In the genomic region with DNA sequence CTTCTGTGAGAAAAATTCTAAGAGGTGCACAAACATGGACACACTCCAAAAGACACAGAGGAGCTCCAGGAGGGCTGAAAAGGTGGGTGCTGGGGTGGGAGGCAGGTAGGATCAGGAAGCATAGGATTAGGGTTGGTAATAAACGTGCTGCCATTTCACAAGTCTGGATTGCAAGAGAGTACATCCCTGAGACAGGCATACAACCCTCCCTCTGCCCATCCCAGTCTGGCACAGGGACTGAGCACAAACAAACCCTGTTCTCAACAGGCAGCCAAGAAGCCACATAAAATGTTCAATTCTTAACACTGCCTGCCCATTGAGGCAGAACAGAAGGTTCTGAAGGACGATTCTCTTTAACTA, we compare ENCODE assay signal across 8 cellular contexts. TPM values are rescaled to one million over a fixed set of nuclear protein-coding genes. Genes with fewer than 3 reads are reported as not detected.
A peak's percentile ranks its signal among the peaks of the same experiment; 100 is the strongest.
DNase-seq lines count a peak whose midpoint lies in the region; ATAC-seq, FAIRE-seq and TF ChIP-seq lines count a peak whose summit lies in the region.

No MANE protein-coding gene starts in this region.

- TF ChIP-seq POLR2A in NB4 (IDR thresholded peaks at IDR 0.05; ENCODE audit: extremely low read depth, insufficient read length) (no peak), stomach (IDR thresholded peaks at IDR 0.05) (no peak)

- intact Hi-C loops in stomach (cut with DNase I; ENCODE audit: low total_unique reads) (no loop called here), kidney (cut with DNase I) (no loop called here)

- DNase-seq in CD4-positive, CD25-positive, alpha-beta regulatory T cell = no peak
- DNase-seq in NB4 (ENCODE audit: low read depth) = no peak
- DNase-seq in stomach = no peak
- no peak for DNase-seq in kidney
- DNase-seq in BE2C = no peak
- DNase-seq in HAP-1 (ENCODE audit: low spot score in 2 of 2) = no peak

- H3K9ac ChIP-seq in kidney (ENCODE audit: low read length in 2 of 2) = no peak overlapping the region

- peak overlapping the region; percentile 74 to 94 (median 87) for H3K27ac Mint-ChIP-seq in CD4-positive, CD25-positive, alpha-beta regulatory T cell

- FAIRE-seq in kidney (lab: Jason Lieb, UNC) = no peak

- no peaks in the 10 kb centered on the region for H3K27me3 Mint-ChIP-seq in CD4-positive, CD25-positive, alpha-beta regulatory T cell

- H3K36me3 Mint-ChIP-seq in CD4-positive, CD25-positive, alpha-beta regulatory T cell = no peaks in the 10 kb centered on the region

- no peak for TF ChIP-seq EP300 in stomach (IDR thresholded peaks at IDR 0.05)

- H3K4me3 Mint-ChIP-seq in CD4-positive, CD25-positive, alpha-beta regulatory T cell = peak overlapping the region; percentile 22 to 86 (median 82)

- in situ Hi-C loops in HAP-1 (cut with MboI; ENCODE audit: low sequenced_read_pairs) = no loop called here

- peak overlapping the region; percentile 72 for H3K27ac ChIP-seq in CD4-positive, CD25-positive, alpha-beta regulatory T cell (ENCODE audit: insufficient read depth, low read length, poor library complexity, severe bottlenecking)
- H3K27ac ChIP-seq in esophagus (ENCODE audit: low read depth in 2 of 2, low read length in 1 of 2) = peak overlapping the region; percentile 90 to 95
- peak overlapping the region in 4 of 5 donors; percentile 63 to 82 (median 76) for H3K27ac ChIP-seq in stomach
- peak overlapping the region in 1 of 2 donors; percentile 5 for H3K27ac ChIP-seq in kidney (ENCODE audit: low read depth in 2 of 2, low read length in 2 of 2)

- 18 to 42% methylated on average over 2 of the region's 2 CpGs for WGBS in esophagus, 2 donors
- 30 to 45% (median 40%) methylated on average over 2 of the region's 2 CpGs for WGBS in stomach, 5 donors

- no peaks in the 10 kb centered on the region for H3K27me3 ChIP-seq in CD4-positive, CD25-positive, alpha-beta regulatory T cell (ENCODE audit: control insufficient read depth, insufficient read depth, low read length)
- H3K27me3 ChIP-seq in esophagus (ENCODE audit: control insufficient read depth in 1 of 2, insufficient read depth in 2 of 2, low read length in 2 of 2) (no peaks in the 10 kb centered on the region), stomach (no peaks in the 10 kb centered on the region), BE2C (no peaks in the 10 kb centered on the region), HAP-1 (ENCODE audit: low read depth) (no peaks in the 10 kb centered on the region)

- H3K9me3 ChIP-seq in CD4-positive, CD25-positive, alpha-beta regulatory T cell (ENCODE audit: control insufficient read depth in 2 of 2, low read length in 2 of 2) = no peaks in the 10 kb centered on the region
- H3K9me3 ChIP-seq in esophagus (ENCODE audit: control insufficient read depth in 2 of 2, insufficient read depth in 1 of 2, low read depth in 1 of 2, low read length in 1 of 2) (no peaks in the 10 kb centered on the region), stomach (no peaks in the 10 kb centered on the region), kidney (ENCODE audit: control insufficient read depth in 1 of 2, low read length in 2 of 2) (no peaks in the 10 kb centered on the region), BE2C (no peaks in the 10 kb centered on the region), HAP-1 (no peaks in the 10 kb centered on the region)

- peak overlapping the region; percentile 60 for H3K4me3 ChIP-seq in CD4-positive, CD25-positive, alpha-beta regulatory T cell (ENCODE audit: low read depth, low read length)
- H3K4me3 ChIP-seq in NB4 (ENCODE audit: low read depth, low read length) = peak overlapping the region; percentile 50
- H3K4me3 ChIP-seq in esophagus (ENCODE audit: low read depth in 1 of 2, low read length in 2 of 2) = no peak overlapping the region
- H3K4me3 ChIP-seq in stomach = no peak overlapping the region
- no peak overlapping the region for H3K4me3 ChIP-seq in kidney (ENCODE audit: low read length in 2 of 2)
- no peak overlapping the region for H3K4me3 ChIP-seq in BE2C (ENCODE audit: low read depth, low read length)
- H3K4me3 ChIP-seq in HAP-1 = no peak overlapping the region

- peaks cover 14 to 57% (median 33%) of the 10 kb centered on the region in 4 donors for H3K4me1 Mint-ChIP-seq in CD4-positive, CD25-positive, alpha-beta regulatory T cell

- peaks cover 19% of the 10 kb centered on the region for H3K4me1 ChIP-seq in CD4-positive, CD25-positive, alpha-beta regulatory T cell (ENCODE audit: control insufficient read depth, insufficient read depth, low read length, poor library complexity, severe bottlenecking)
- H3K4me1 ChIP-seq in esophagus (ENCODE audit: control insufficient read depth in 2 of 2, insufficient read depth in 2 of 2, low read length in 1 of 2) (peaks cover 0 to 9% of the 10 kb centered on the region in 2 donors), stomach (peaks cover 0 to 30% (median 18%) of the 10 kb centered on the region in 4 donors), kidney (ENCODE audit: control insufficient read depth in 1 of 2, insufficient read depth in 1 of 2, low read depth in 1 of 2, low read length in 2 of 2) (peaks cover 4 to 7% of the 10 kb centered on the region in 2 donors), BE2C (no peaks in the 10 kb centered on the region), HAP-1 (no peaks in the 10 kb centered on the region; the same call in 1 of the 2 replicates)

- no peaks in the 10 kb centered on the region for H3K9me3 Mint-ChIP-seq in CD4-positive, CD25-positive, alpha-beta regulatory T cell

- no peak for ATAC-seq in CD4-positive, CD25-positive, alpha-beta regulatory T cell (ENCODE audit: low read depth in 2 of 2)
- ATAC-seq in GM21390 (IDR thresholded peaks at IDR 0.05; ENCODE audit: unreplicated experiment) = peak; percentile 27

- H3K36me3 ChIP-seq in CD4-positive, CD25-positive, alpha-beta regulatory T cell (ENCODE audit: control insufficient read depth, insufficient read depth, low read length) = no peaks in the 10 kb centered on the region
- no peaks in the 10 kb centered on the region for H3K36me3 ChIP-seq in esophagus (ENCODE audit: control insufficient read depth in 2 of 2, insufficient read depth in 2 of 2, low read length in 1 of 2)
- H3K36me3 ChIP-seq in stomach = no peaks in the 10 kb centered on the region
- H3K36me3 ChIP-seq in kidney (ENCODE audit: control insufficient read depth in 1 of 2, insufficient read depth in 2 of 2, low read length in 2 of 2) = no peaks in the 10 kb centered on the region
- no peaks in the 10 kb centered on the region for H3K36me3 ChIP-seq in BE2C
- H3K36me3 ChIP-seq in HAP-1 (replicated peaks) = no peaks in the 10 kb centered on the region

- no peak for TF ChIP-seq CTCF in NB4 (IDR thresholded peaks at IDR 0.05; ENCODE audit: low read depth, low read length)
- no peak for TF ChIP-seq CTCF in stomach (IDR thresholded peaks at IDR 0.05)
- no peak for TF ChIP-seq CTCF in kidney (IDR thresholded peaks at IDR 0.05; ENCODE audit: borderline replicate concordance, extremely low read depth, insufficient read depth)
- TF ChIP-seq CTCF in BE2C (IDR thresholded peaks at IDR 0.05; ENCODE audit: low read depth, low read length) = no peak

RNA-seq across cellular contexts. Expression of gene SLC35F2, which starts 18.5 kb away (rescaled TPM):
- 10.7 TPM for total RNA-seq in CD4-positive, CD25-positive, alpha-beta regulatory T cell
- polyA plus RNA-seq in CD4-positive, CD25-positive, alpha-beta regulatory T cell = 10 to 100 TPM; 15.1 to 23.9 (median 22.4) TPM
- polyA plus RNA-seq in esophagus (10 to 100 TPM in 1 of 2 donors, 1 to 10 TPM in 1; 9.3 to 12.6 TPM), stomach (1 to 10 TPM; 5.1 to 8.7 (median 5.8) TPM), kidney (ENCODE audit: insufficient read depth, low read depth, low replicate concordance) (10.2 TPM)
- total RNA-seq in stomach (10 to 100 TPM in 2 of 5 donors, 1 to 10 TPM in 3; 1.8 to 21.2 (median 9.4) TPM), kidney (16.6 TPM)
- polyA plus RNA-seq in BE2C (2012; ENCODE audit: insufficient read depth, insufficient read length, low read depth) = 7.6 TPM

Comparison
In these comparisons a context has a peak if more than half of its experiments do, and no peak if none do; other contexts are left out.
1. H3K4me3 ChIP-seq: peak in CD4-positive, CD25-positive, alpha-beta regulatory T cell (single experiment) and NB4 (single experiment); none in esophagus (0 of 2), stomach (0 of 4), kidney (0 of 2), BE2C (single experiment) and HAP-1 (single experiment).